ENCODE assay signal across 8 cellular contexts in the genomic region with DNA sequence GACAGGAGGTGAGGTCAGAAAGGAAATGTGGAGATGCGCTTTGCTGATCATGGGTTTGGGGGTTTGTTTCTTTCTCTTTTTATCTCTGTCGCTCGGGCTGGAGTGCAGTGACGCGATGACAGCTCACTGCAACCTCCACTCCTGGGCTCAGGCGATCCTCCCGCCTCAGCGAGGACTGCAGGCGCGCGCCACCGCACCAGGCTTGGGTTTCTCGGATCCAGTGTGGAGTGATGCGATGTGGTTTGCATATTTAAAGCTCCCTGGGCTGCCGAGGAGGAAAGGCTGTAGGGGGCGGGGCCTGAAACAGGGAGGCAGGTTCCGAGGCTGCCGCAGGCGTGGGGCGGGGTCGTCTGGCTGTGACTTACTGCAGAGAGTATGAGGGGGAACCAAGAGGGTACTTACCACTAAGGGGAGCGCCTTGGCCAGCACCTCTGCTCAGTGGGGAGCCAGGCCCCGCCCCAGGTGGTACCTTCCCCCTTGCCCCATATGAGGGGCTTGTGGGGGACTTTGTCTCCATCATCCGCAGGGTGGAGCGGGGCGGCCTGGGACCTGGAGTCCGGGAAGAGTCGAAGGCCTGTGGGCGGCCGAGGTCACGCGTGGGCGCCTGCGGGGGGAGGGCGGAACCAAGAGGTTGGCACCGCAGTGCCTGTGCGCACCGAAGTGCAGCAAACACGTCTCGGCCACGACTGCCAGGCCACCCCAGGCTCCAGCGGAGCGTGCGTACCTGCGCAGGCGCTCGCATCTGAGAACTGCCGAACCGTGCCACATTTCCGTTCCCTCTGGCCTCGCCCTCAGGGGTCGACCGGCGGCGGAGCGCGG. TPM values are rescaled to one million over a fixed set of nuclear protein-coding genes. Genes with fewer than 3 reads are reported as not detected.
DNase-seq lines count a peak whose midpoint lies in the region; TF ChIP-seq lines count a peak whose summit lies in the region.

No MANE protein-coding gene starts in this region.

- no peaks in the 10 kb centered on the region for H3K9me3 Mint-ChIP-seq in immature natural killer cell

- H3K27me3 Mint-ChIP-seq in immature natural killer cell (ENCODE audit: low read depth in 3 of 3), result peaks cover 2 to 3% (median 3%) of the 10 kb centered on the region in 3 donors

- no peaks in the 10 kb centered on the region for H3K9me3 ChIP-seq in thymus (ENCODE audit: control insufficient read depth)

- in situ Hi-C loops in GM18951 (cut with MboI; ENCODE audit: low sequenced_read_pairs, unreplicated experiment) (no loop called here), G401 (cut with HindIII; ENCODE audit: low sequenced_read_pairs) (no loop called here)

- peak overlapping the region in 4 of 6 donors; percentile 2 to 73 (median 44) for H3K27ac Mint-ChIP-seq in immature natural killer cell

- H3K27ac ChIP-seq in thymus (ENCODE audit: low read depth), result peak overlapping the region; percentile 8

- H3K27me3 ChIP-seq in thymus (ENCODE audit: control insufficient read depth, insufficient read depth), result no peaks in the 10 kb centered on the region

- peaks cover 0 to 3% (median 0%) of the 10 kb centered on the region in 3 donors for H3K36me3 Mint-ChIP-seq in immature natural killer cell

- H3K4me3 Mint-ChIP-seq in immature natural killer cell, result peak overlapping the region; percentile 42 to 79 (median 72)

- peaks cover 18 to 28% of the 10 kb centered on the region in 2 donors for H3K4me1 Mint-ChIP-seq in immature natural killer cell

- 27% methylated on average over 57 of the region's 57 CpGs for WGBS in thymus

- H3K36me3 ChIP-seq in thymus (ENCODE audit: control insufficient read depth, insufficient read depth), result no peaks in the 10 kb centered on the region

- TF ChIP-seq POLR2A in GM18951 (IDR thresholded peaks at IDR 0.05; ENCODE audit: extremely low read depth, insufficient read depth, insufficient read length), result peak; percentile 47

- H3K4me3 ChIP-seq in thymus (ENCODE audit: low read length), result peak overlapping the region; percentile 45

- peak; percentile 75 for DNase-seq in HK-2 (ENCODE audit: unreplicated experiment)
- DNase-seq in activated effector memory CD4-positive, alpha-beta T cell treated with anti-CD3 and anti-CD28 coated beads, Interleukin-2, amount 50 U/mL, for 16 hours, result peak; percentile 79
- DNase-seq in immature natural killer cell, result peak; percentile 27 to 51 (median 44)
- DNase-seq in DMS 273 treated with DMSO at 0.1 percent for 48 hours (lab: John Stamatoyannopoulos, UW), result no peak
- no peak for DNase-seq in G401 (ENCODE audit: low spot score)
- DNase-seq in AG08395 (ENCODE audit: low spot score), result no peak

- peaks cover 8% of the 10 kb centered on the region for H3K4me1 ChIP-seq in thymus (ENCODE audit: control insufficient read depth, insufficient read depth, low read length)

RNA-seq across cellular contexts. Expression of gene BAK1, which starts 12.7 kb away (rescaled TPM):
- 10 to 100 TPM; 26.6 to 46.6 (median 32.4) TPM for polyA plus RNA-seq in immature natural killer cell
- 25.6 TPM for polyA plus RNA-seq in thymus
- total RNA-seq in G401 (2014; rRNA removed; shearing (Covaris generic)), result 200 and 209 TPM in 2 replicates

RNA-seq across cellular contexts. Expression of gene ITPR3, which starts 28.3 kb away (rescaled TPM):
- 1 to 10 TPM in 2 of 3 donors, under 1 TPM in 1; 0.02 to 7.2 (median 1.1) TPM for polyA plus RNA-seq in immature natural killer cell
- polyA plus RNA-seq in thymus, result 19.5 TPM
- 66.0 and 67.9 TPM in 2 replicates for total RNA-seq in G401 (2014; rRNA removed; shearing (Covaris generic))

Comparison
In these comparisons a context has a peak if more than half of its experiments do, and no peak if none do; other contexts are left out.
1. DNase-seq: peak in HK-2 (single experiment), activated effector memory CD4-positive, alpha-beta T cell treated with anti-CD3 and anti-CD28 coated beads, Interleukin-2, amount 50 U/mL, for 16 hours (single experiment) and immature natural killer cell (3 of 3); none in DMS 273 treated with DMSO at 0.1 percent for 48 hours (single experiment), G401 (single experiment) and AG08395 (single experiment).